In genomic region chr7:77942431-77942830, GRCh38 we compare ENCODE assay signal across 28 cellular contexts.
DNase-seq lines count a peak whose midpoint lies in the region; ATAC-seq, FAIRE-seq and TF ChIP-seq lines count a peak whose summit lies in the region.
"Had no signal": no experiment of that assay in that cellular context is flagged by ENCODE, and none has a peak within 500 bp of the region (broad histone marks: within the 10 kb centered on the region; RNA-seq: fewer than 3 reads in every experiment).

No MANE protein-coding gene starts in this region.

- 97% methylated on average over 4 of the region's 4 CpGs for WGBS in hepatocyte (ENCODE audit: low lambda C conversion rate, missing lambda C conversion rate)
- WGBS in heart left ventricle, 4 donors: 90 to 97% (median 94%) methylated on average over 4 of the region's 4 CpGs

- H3K36me3 Mint-ChIP-seq in activated naive CD4-positive, alpha-beta T cell treated with anti-CD3 and anti-CD28 coated beads for 36 hours (ENCODE audit: low read depth): peaks cover 11% of the 10 kb centered on the region
- peaks cover 80% of the 10 kb centered on the region for H3K36me3 Mint-ChIP-seq in activated T-helper 17 cell treated with anti-CD3 and anti-CD28 coated beads, Interleukin-2, amount 50 U/mL, for 72 hours (ENCODE audit: low read depth)

- TF ChIP-seq CTCF in hepatocyte (IDR thresholded peaks at IDR 0.05; ENCODE audit: poor library complexity) (no peak), heart left ventricle (IDR thresholded peaks at IDR 0.05) (no peak)

- no peak overlapping the region for H3K27ac Mint-ChIP-seq in activated naive CD4-positive, alpha-beta T cell treated with anti-CD3 and anti-CD28 coated beads for 36 hours
- H3K27ac Mint-ChIP-seq in activated T-helper 17 cell treated with anti-CD3 and anti-CD28 coated beads, Interleukin-2, amount 50 U/mL, for 72 hours: peak overlapping the region; percentile 2
- H3K27ac Mint-ChIP-seq: CD14-positive monocyte had no signal

- no peaks in the 10 kb centered on the region for H3K9me2 ChIP-seq in hepatocyte (replicated peaks; ENCODE audit: insufficient read depth)

- CTCF ChIA-PET in activated naive CD4-positive, alpha-beta T cell treated with anti-CD3 and anti-CD28 coated beads for 36 hours (lab: Charles Lee): no interaction called here

- ATAC-seq in activated T-helper 17 cell treated with anti-CD3 and anti-CD28 coated beads, Interleukin-2, amount 50 U/mL, for 72 hours (replicated peaks): no peak
- ATAC-seq in heart left ventricle: no peak
- ATAC-seq: GM12878 had no signal

- H3K27me3 Mint-ChIP-seq in activated naive CD4-positive, alpha-beta T cell treated with anti-CD3 and anti-CD28 coated beads for 36 hours (ENCODE audit: low read depth): no peaks in the 10 kb centered on the region
- no peaks in the 10 kb centered on the region for H3K27me3 Mint-ChIP-seq in activated T-helper 17 cell treated with anti-CD3 and anti-CD28 coated beads, Interleukin-2, amount 50 U/mL, for 72 hours
- H3K27me3 Mint-ChIP-seq: CD4-positive, alpha-beta memory T cell; CD4-positive, CD25-positive, alpha-beta regulatory T cell; CD8-positive, alpha-beta memory T cell had no signal

- no peak for TF ChIP-seq POLR2A in heart left ventricle (IDR thresholded peaks at IDR 0.05)

- no peaks in the 10 kb centered on the region for H3K36me3 ChIP-seq in hepatocyte (replicated peaks; ENCODE audit: insufficient read depth, low read depth)
- H3K36me3 ChIP-seq in heart left ventricle: peaks cover 0 to 28% (median 14%) of the 10 kb centered on the region in 9 donors
- H3K36me3 ChIP-seq: BE2C had no signal

- no peak overlapping the region for H3K4me2 ChIP-seq in hepatocyte
- H3K4me2 ChIP-seq: BLaER1 had no signal

- H3K9me3 ChIP-seq in hepatocyte (ENCODE audit: low read depth) (no peaks in the 10 kb centered on the region), heart left ventricle (no peaks in the 10 kb centered on the region)
- H3K9me3 ChIP-seq: BE2C, BLaER1 had no signal

- DNase-seq in activated naive CD4-positive, alpha-beta T cell treated with Interleukin-2 at 50 U/mL for 16 hours: peak; percentile 12
- no peak for DNase-seq in activated naive CD4-positive, alpha-beta T cell treated with anti-CD3 and anti-CD28 coated beads for 36 hours
- DNase-seq in NCI-H526 treated with DMSO at 0.1 percent for 48 hours (lab: John Stamatoyannopoulos, UW) (peak; percentile 59), hepatocyte (ENCODE audit: low spot score) (no peak), heart left ventricle (no peak), islet precursor cell (no peak)
- DNase-seq: 8988T; ACHN; BE2C; C1 segment of cervical spinal cord; CD4-positive, alpha-beta memory T cell; CD4-positive, CD25-positive, alpha-beta regulatory T cell; CD8-positive, alpha-beta memory T cell; COR-L47; DMS 273 treated with DMSO at 0.1 percent for 48 hours; DMS153; DMS53; DMS79; DND-41; EL; GDM1 had no signal

- peak; percentile 43 for FAIRE-seq in islet of Langerhans (lab: Jason Lieb, UNC)
- FAIRE-seq: A204.1, GM12878, GM18507 had no signal

- intact Hi-C loops in activated naive CD4-positive, alpha-beta T cell treated with anti-CD3 and anti-CD28 coated beads for 36 hours (cut with micrococcal nuclease): loop anchor here (5.0 kb wide), 1 partner anchor 80 kb away; no protein-coding TSS in a partner anchor
- intact Hi-C loops in heart left ventricle (cut with DNase I): loop anchor here in 4 of 10 donors (5.0 to 10.0 kb wide), 5 partner anchors 75 to 1235 kb away; no protein-coding TSS in a partner anchor

- H3K4me3 Mint-ChIP-seq in activated naive CD4-positive, alpha-beta T cell treated with anti-CD3 and anti-CD28 coated beads for 36 hours: no peak overlapping the region
- no peak overlapping the region for H3K4me3 Mint-ChIP-seq in activated T-helper 17 cell treated with anti-CD3 and anti-CD28 coated beads, Interleukin-2, amount 50 U/mL, for 72 hours
- H3K4me3 Mint-ChIP-seq: CD14-positive monocyte; CD4-positive, alpha-beta memory T cell; CD4-positive, CD25-positive, alpha-beta regulatory T cell; CD8-positive, alpha-beta memory T cell had no signal

- H3K27me3 ChIP-seq in hepatocyte (no peaks in the 10 kb centered on the region), heart left ventricle (no peaks in the 10 kb centered on the region)
- H3K27me3 ChIP-seq: BE2C, BLaER1 had no signal

- H3K27ac ChIP-seq in hepatocyte: no peak overlapping the region
- no peak overlapping the region for H3K27ac ChIP-seq in heart left ventricle
- H3K27ac ChIP-seq: BLaER1 had no signal

- H3K9me3 Mint-ChIP-seq in activated naive CD4-positive, alpha-beta T cell treated with anti-CD3 and anti-CD28 coated beads for 36 hours: no peaks in the 10 kb centered on the region
- no peaks in the 10 kb centered on the region for H3K9me3 Mint-ChIP-seq in activated T-helper 17 cell treated with anti-CD3 and anti-CD28 coated beads, Interleukin-2, amount 50 U/mL, for 72 hours
- H3K9me3 Mint-ChIP-seq: CD14-positive monocyte; CD4-positive, CD25-positive, alpha-beta regulatory T cell; CD8-positive, alpha-beta memory T cell had no signal

- H3K4me3 ChIP-seq in hepatocyte: no peak overlapping the region
- no peak overlapping the region for H3K4me3 ChIP-seq in heart left ventricle
- H3K4me3 ChIP-seq: BLaER1, GM12878 had no signal

- no peak overlapping the region for H2AFZ ChIP-seq in hepatocyte

- no peaks in the 10 kb centered on the region for H4K20me1 ChIP-seq in hepatocyte (ENCODE audit: insufficient read depth, poor library complexity, severe bottlenecking)
- H4K20me1 ChIP-seq: BLaER1 had no signal

- H3K4me1 ChIP-seq in hepatocyte (ENCODE audit: insufficient read depth) (no peaks in the 10 kb centered on the region), heart left ventricle (no peaks in the 10 kb centered on the region)
- H3K4me1 ChIP-seq: BE2C, BLaER1 had no signal

- no peaks in the 10 kb centered on the region for H3K4me1 Mint-ChIP-seq in activated naive CD4-positive, alpha-beta T cell treated with anti-CD3 and anti-CD28 coated beads for 36 hours (ENCODE audit: low read depth)
- peaks cover 9% of the 10 kb centered on the region for H3K4me1 Mint-ChIP-seq in activated T-helper 17 cell treated with anti-CD3 and anti-CD28 coated beads, Interleukin-2, amount 50 U/mL, for 72 hours
- H3K4me1 Mint-ChIP-seq: CD14-positive monocyte had no signal

- no peaks in the 10 kb centered on the region for H3K79me2 ChIP-seq in hepatocyte

Comparison
In these comparisons a context has a peak if more than half of its experiments do, and no peak if none do; other contexts are left out.
1. DNase-seq: peak in activated naive CD4-positive, alpha-beta T cell treated with Interleukin-2 at 50 U/mL for 16 hours (single experiment) and NCI-H526 treated with DMSO at 0.1 percent for 48 hours (single experiment); none in activated naive CD4-positive, alpha-beta T cell treated with anti-CD3 and anti-CD28 coated beads for 36 hours (single experiment), hepatocyte (single experiment), heart left ventricle (0 of 5) and islet precursor cell (single experiment).